Comparison of ENCODE assay signal across 1 cellular context in the genomic region with DNA sequence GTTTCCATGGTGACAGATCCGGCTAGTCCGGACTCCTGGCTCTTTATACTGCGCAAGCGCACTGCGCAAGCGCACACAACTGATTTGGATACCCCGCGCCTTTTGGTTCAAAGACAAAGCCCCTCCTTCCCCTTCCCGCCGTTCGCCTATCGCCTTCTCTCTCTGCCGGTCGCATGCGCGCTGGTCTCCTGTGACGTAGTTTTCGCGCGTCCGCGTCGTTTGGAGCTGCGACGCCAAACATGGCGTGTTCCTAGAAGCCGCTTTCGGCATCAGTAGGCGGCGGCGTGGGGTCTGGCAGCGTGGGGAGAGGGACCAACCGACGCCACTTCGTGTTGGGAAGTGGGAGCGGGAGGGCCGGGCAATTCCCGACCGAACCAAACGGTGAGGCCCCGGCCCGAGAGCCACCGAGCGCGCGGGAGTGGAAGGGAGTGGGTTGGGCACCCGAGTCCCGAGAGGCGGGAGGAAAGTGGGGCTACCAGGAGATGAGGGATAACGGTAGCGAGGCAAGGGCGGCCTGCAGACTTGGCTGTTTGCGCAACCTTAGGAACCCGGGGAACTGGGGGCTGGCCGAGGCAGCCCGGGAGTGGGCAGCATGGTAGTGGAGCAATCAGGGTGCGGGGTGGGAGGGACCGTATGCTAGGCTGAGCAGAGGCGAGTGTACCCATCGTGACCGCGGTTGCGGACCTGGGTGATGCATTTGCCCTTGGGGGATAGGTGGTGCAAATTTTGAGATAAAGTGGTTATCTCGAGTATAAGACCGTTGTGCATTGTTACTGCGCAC.
TF ChIP-seq lines count a peak whose summit lies in the region.

A gene (plus strand): TSS at position 215 of the 781 bp plus-strand sequence. CDS start 24,517 bp downstream, outside the sequence.

TF ChIP-seq in liver, 16 proteins besides CTCF, POLR2A, EP300 and RAD21 (continued from another document):
- TF ChIP-seq, protein P1, sequence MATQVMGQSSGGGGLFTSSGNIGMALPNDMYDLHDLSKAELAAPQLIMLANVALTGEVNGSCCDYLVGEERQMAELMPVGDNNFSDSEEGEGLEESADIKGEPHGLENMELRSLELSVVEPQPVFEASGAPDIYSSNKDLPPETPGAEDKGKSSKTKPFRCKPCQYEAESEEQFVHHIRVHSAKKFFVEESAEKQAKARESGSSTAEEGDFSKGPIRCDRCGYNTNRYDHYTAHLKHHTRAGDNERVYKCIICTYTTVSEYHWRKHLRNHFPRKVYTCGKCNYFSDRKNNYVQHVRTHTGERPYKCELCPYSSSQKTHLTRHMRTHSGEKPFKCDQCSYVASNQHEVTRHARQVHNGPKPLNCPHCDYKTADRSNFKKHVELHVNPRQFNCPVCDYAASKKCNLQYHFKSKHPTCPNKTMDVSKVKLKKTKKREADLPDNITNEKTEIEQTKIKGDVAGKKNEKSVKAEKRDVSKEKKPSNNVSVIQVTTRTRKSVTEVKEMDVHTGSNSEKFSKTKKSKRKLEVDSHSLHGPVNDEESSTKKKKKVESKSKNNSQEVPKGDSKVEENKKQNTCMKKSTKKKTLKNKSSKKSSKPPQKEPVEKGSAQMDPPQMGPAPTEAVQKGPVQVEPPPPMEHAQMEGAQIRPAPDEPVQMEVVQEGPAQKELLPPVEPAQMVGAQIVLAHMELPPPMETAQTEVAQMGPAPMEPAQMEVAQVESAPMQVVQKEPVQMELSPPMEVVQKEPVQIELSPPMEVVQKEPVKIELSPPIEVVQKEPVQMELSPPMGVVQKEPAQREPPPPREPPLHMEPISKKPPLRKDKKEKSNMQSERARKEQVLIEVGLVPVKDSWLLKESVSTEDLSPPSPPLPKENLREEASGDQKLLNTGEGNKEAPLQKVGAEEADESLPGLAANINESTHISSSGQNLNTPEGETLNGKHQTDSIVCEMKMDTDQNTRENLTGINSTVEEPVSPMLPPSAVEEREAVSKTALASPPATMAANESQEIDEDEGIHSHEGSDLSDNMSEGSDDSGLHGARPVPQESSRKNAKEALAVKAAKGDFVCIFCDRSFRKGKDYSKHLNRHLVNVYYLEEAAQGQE (IDR thresholded peaks at IDR 0.05), result no peak
- no peak for TF ChIP-seq NR2F2 (IDR thresholded peaks at IDR 0.05)
- peak in 1 of 2 donors; percentile 14 for TF ChIP-seq HNF4A (conservative IDR thresholded peaks at IDR 0.05)
- no peak for TF ChIP-seq JUND (IDR thresholded peaks at IDR 0.05)
- peak; percentile 7 for TF ChIP-seq FOXA1 (IDR thresholded peaks at IDR 0.05)
- TF ChIP-seq, protein P2, sequence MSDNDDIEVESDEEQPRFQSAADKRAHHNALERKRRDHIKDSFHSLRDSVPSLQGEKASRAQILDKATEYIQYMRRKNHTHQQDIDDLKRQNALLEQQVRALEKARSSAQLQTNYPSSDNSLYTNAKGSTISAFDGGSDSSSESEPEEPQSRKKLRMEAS (IDR thresholded peaks at IDR 0.05), result peak; percentile 76
- peak; percentile 98 for TF ChIP-seq YY1 (IDR thresholded peaks at IDR 0.05)
- TF ChIP-seq EGR1 (IDR thresholded peaks at IDR 0.05; ENCODE audit: low read depth in 2 of 2), result peak in 1 of 2 donors; percentile 31
- TF ChIP-seq, protein P3, sequence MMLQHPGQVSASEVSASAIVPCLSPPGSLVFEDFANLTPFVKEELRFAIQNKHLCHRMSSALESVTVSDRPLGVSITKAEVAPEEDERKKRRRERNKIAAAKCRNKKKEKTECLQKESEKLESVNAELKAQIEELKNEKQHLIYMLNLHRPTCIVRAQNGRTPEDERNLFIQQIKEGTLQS (IDR thresholded peaks at IDR 0.05), result no peak
- peak; percentile 58 for TF ChIP-seq SP1 (IDR thresholded peaks at IDR 0.05)
- peak; percentile 48 for TF ChIP-seq TAF1 (conservative IDR thresholded peaks at IDR 0.05)
- TF ChIP-seq GABPA (IDR thresholded peaks at IDR 0.05 in 1 of 2, conservative IDR thresholded peaks at IDR 0.05 in 1 of 2), result peak in 1 of 2 donors; percentile 64
